11 cellular contexts compared by ENCODE assay signal in genomic region chr11:101126551-101127347, GRCh38. TPM values are rescaled to one million over a fixed set of nuclear protein-coding genes. Genes with fewer than 3 reads are reported as not detected.
DNase-seq lines count a peak whose midpoint lies in the region; ATAC-seq and TF ChIP-seq lines count a peak whose summit lies in the region.
"Had no signal": no experiment of that assay in that cellular context is flagged by ENCODE, and none has a peak within 500 bp of the region (broad histone marks: within the 10 kb centered on the region; RNA-seq: fewer than 3 reads in every experiment).

No MANE protein-coding gene starts in this region.

- peaks cover 9% of the 10 kb centered on the region; the same call in 1 of the 2 replicates for H3F3A ChIP-seq in GM23248 (ENCODE audit: insufficient read depth)

- peaks cover 76% of the 10 kb centered on the region for H3K27me3 ChIP-seq in GM23248 (replicated peaks; ENCODE audit: insufficient read depth)
- H3K27me3 ChIP-seq in adrenal gland, result peaks cover 19% of the 10 kb centered on the region
- H3K27me3 ChIP-seq in iPS DF 6.9 (ENCODE audit: control insufficient read depth, insufficient read depth, low read length), result peaks cover 34% of the 10 kb centered on the region
- H3K27me3 ChIP-seq in BE2C, result peaks cover 80% of the 10 kb centered on the region

- peak overlapping the region; percentile 85 for H2AFZ ChIP-seq in GM23248

- H3K79me2 ChIP-seq in GM23248 (ENCODE audit: insufficient read depth), result no peaks in the 10 kb centered on the region

- in situ Hi-C loops in GM23248 (cut with MboI), result loop anchor here (10.0 kb wide), 1 partner anchor 58 kb away; no protein-coding TSS in a partner anchor

- intact Hi-C loops in adrenal gland (cut with DNase I) (no loop called here), sciatic nerve (cut with DNase I) (no loop called here)

- H3K4me3 ChIP-seq in GM23248 (peak overlapping the region; percentile 70), adrenal gland (peak overlapping the region in 2 of 4 donors; percentile 73 to 84), iPS DF 6.9 (ENCODE audit: low read length) (peak overlapping the region; percentile 47; the same call in 1 of the 2 replicates), BE2C (ENCODE audit: low read depth, low read length) (no peak overlapping the region)

- no peaks in the 10 kb centered on the region for H3K9me2 ChIP-seq in GM23248 (ENCODE audit: insufficient read depth)

- H3K9me3 ChIP-seq in GM23248 (ENCODE audit: low read depth) (no peaks in the 10 kb centered on the region), adrenal gland (replicated peaks in 1 of 3) (no peaks in the 10 kb centered on the region), iPS DF 6.9 (ENCODE audit: control insufficient read depth, insufficient read depth, low read length) (no peaks in the 10 kb centered on the region), BE2C (no peaks in the 10 kb centered on the region)

- peak; percentile 61 for ATAC-seq in sciatic nerve

- H3K9ac ChIP-seq in GM23248, result no peak overlapping the region

- H3K27ac ChIP-seq in GM23248 (no peak overlapping the region), adrenal gland (peak overlapping the region in 4 of 5 donors; percentile 52 to 78 (median 72)), iPS DF 6.9 (ENCODE audit: low read length) (no peak overlapping the region)

- peak overlapping the region; percentile 86 for H3K4me2 ChIP-seq in GM23248 (ENCODE audit: unreplicated experiment)

- no peaks in the 10 kb centered on the region for H3K36me3 ChIP-seq in GM23248 (ENCODE audit: low read depth)
- no peaks in the 10 kb centered on the region for H3K36me3 ChIP-seq in adrenal gland (replicated peaks in 1 of 2)
- no peaks in the 10 kb centered on the region for H3K36me3 ChIP-seq in iPS DF 6.9 (ENCODE audit: control insufficient read depth, insufficient read depth, low read length)
- H3K36me3 ChIP-seq in BE2C, result no peaks in the 10 kb centered on the region

- H3K4me1 ChIP-seq in GM23248 (ENCODE audit: insufficient read depth), result 0 out of 2 replicates have a peak, but pooled peaks cover 4% of the 10 kb centered on the region
- H3K4me1 ChIP-seq in adrenal gland (replicated peaks in 1 of 2), result peaks cover 0 to 6% of the 10 kb centered on the region in 2 donors
- H3K4me1 ChIP-seq in iPS DF 6.9 (ENCODE audit: control insufficient read depth, insufficient read depth, low read length), result no peaks in the 10 kb centered on the region
- no peaks in the 10 kb centered on the region for H3K4me1 ChIP-seq in BE2C

- H4K20me1 ChIP-seq in GM23248 (ENCODE audit: insufficient read depth), result no peaks in the 10 kb centered on the region; the same call in 1 of the 2 replicates

- no peak for TF ChIP-seq POLR2A in adrenal gland (IDR thresholded peaks at IDR 0.05)

- no peak for TF ChIP-seq CTCF in adrenal gland (IDR thresholded peaks at IDR 0.05)
- no peak for TF ChIP-seq CTCF in BE2C (IDR thresholded peaks at IDR 0.05; ENCODE audit: low read depth, low read length)

- 5% methylated on average over 25 to 28 of the region's 28 CpGs for WGBS in GM23248 (ENCODE audit: low coverage in 1 of 2, low lambda C conversion rate in 2 of 2, missing lambda C conversion rate in 2 of 2), 2 experiments
- WGBS in adrenal gland, 4 donors, result 3 to 5% (median 5%) methylated on average over 27 to 28 of the region's 28 CpGs
- WGBS in iPS DF 6.9 (ENCODE audit: insufficient coverage, insufficient read length), result no CpG with 5 or more reads among the region's 28 CpGs

- DNase-seq in GM23248, result peak; percentile 30
- DNase-seq in adrenal gland, result peak; percentile 21 to 58 (median 31)
- no peak for DNase-seq in iPS DF 6.9 (ENCODE audit: low read depth, low spot score)
- DNase-seq in sciatic nerve (ENCODE audit: low spot score), result peak; percentile 66
- no peak for DNase-seq in mucosa of gallbladder (ENCODE audit: low spot score)
- DNase-seq in BE2C, result no peak
- DNase-seq in NCI-H1694 (lab: John Stamatoyannopoulos, UW), result no peak
- DNase-seq in SKM-1 treated with dmso at 0.1 percent for 144 hours (lab: John Stamatoyannopoulos, UW; ENCODE audit: unreplicated experiment), result no peak
- DNase-seq: activated CD8-positive, alpha-beta memory T cell treated with anti-CD3 and anti-CD28 coated beads for 24 hours had no signal

RNA-seq across cellular contexts. Expression of gene PGR, which starts 2.9 kb away (rescaled TPM):
- not detected in 2 replicates for total RNA-seq in GM23248 (2014; rRNA removed; shearing (Covaris generic))
- polyA plus RNA-seq in GM23248 (2016; fragmentation: Nextera tagmentation; extraction: Ambion mirVana) (not detected in 2 replicates), adrenal gland (1 to 10 TPM in 1 of 3 donors, under 1 TPM in 2; 0.24 to 2.2 (median 0.72) TPM)
- total RNA-seq in adrenal gland (10 to 100 TPM in 1 of 8 donors, 1 to 10 TPM in 7; 1.0 to 17.3 (median 4.9) TPM), sciatic nerve (2.5 TPM), mucosa of gallbladder (1.0 TPM)
- not detected for polyA plus RNA-seq in BE2C (2012; ENCODE audit: insufficient read depth, insufficient read length, low read depth)
- total RNA-seq: LHCN-M2; natural killer cell treated with Interleukin-12 subunit alpha and Interleukin-12 subunit beta and Interleukin-15 and Interleukin-18, amount 100 ng/mL, for 72 hours had no signal

Comparison
In these comparisons a context has a peak if more than half of its experiments do, and no peak if none do; other contexts are left out.
1. DNase-seq: peak in GM23248 (single experiment), adrenal gland (7 of 7) and sciatic nerve (single experiment); none in iPS DF 6.9 (single experiment), mucosa of gallbladder (single experiment), BE2C (single experiment), NCI-H1694 (single experiment) and SKM-1 treated with dmso at 0.1 percent for 144 hours (single experiment).
2. H3K27ac ChIP-seq: peak in adrenal gland (4 of 5); none in GM23248 (single experiment) and iPS DF 6.9 (single experiment).